In the genomic region with DNA sequence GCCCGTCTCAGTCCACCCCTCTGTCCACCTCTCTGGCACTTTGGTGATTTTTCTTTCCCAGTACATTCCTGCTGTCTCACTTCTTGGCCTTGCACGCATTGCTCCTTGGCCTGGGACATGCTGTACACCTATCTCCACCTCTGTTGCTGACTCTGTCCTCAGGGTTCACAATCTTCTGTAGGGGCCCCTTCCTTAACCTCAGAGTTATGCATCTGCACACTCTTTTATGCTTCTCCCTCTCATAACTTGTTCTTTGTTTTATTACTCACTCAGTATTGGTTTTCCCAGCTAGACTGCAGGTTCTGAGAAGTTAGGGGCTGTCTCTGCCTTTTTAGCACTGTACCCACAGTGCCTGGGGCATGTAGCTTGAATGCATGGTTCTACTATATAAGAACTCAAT, we compare ENCODE assay signal across 22 cellular contexts.
DNase-seq lines count a peak whose midpoint lies in the region; ATAC-seq lines count a peak whose summit lies in the region.
"Had no signal": no experiment of that assay in that cellular context is flagged by ENCODE, and none has a peak within 500 bp of the region (broad histone marks: within the 10 kb centered on the region; RNA-seq: fewer than 3 reads in every experiment).

No MANE protein-coding gene starts in this region.

- H3K27me3 Mint-ChIP-seq in activated CD8-positive, alpha-beta memory T cell treated with anti-CD3 and anti-CD28 coated beads, Interleukin-2, amount 10 ng/mL, durations not matched to agents 7 days and 5 days = no peaks in the 10 kb centered on the region
- H3K27me3 Mint-ChIP-seq in IgD-negative memory B cell = no peaks in the 10 kb centered on the region
- H3K27me3 Mint-ChIP-seq in activated naive CD8-positive, alpha-beta T cell treated with anti-CD3 and anti-CD28 coated beads, Interleukin-2, amount 50 U/mL, for 24 hours = no peaks in the 10 kb centered on the region
- H3K27me3 Mint-ChIP-seq in stimulated activated naive B cell treated with anti-CD40 and anti-IgM and Interleukin-4, amounts not matched to agents 10 μg/mL and 1 μg/mL and 100 μg/mL, for 72 hours = no peaks in the 10 kb centered on the region

- ATAC-seq in activated CD8-positive, alpha-beta memory T cell treated with anti-CD3 and anti-CD28 coated beads, Interleukin-2, amount 10 ng/mL, durations not matched to agents 7 days and 5 days = no peak
- peak; percentile 71 for ATAC-seq in activated naive CD8-positive, alpha-beta T cell treated with anti-CD3 and anti-CD28 coated beads, Interleukin-2, amount 50 U/mL, for 24 hours
- no peak for ATAC-seq in stimulated activated naive B cell treated with anti-CD40 and anti-IgM and Interleukin-4, amounts not matched to agents 10 μg/mL and 1 μg/mL and 100 μg/mL, for 72 hours (replicated peaks)

- no peak overlapping the region for H3K4me3 Mint-ChIP-seq in activated CD8-positive, alpha-beta memory T cell treated with anti-CD3 and anti-CD28 coated beads, Interleukin-2, amount 10 ng/mL, durations not matched to agents 7 days and 5 days
- no peak overlapping the region for H3K4me3 Mint-ChIP-seq in IgD-negative memory B cell
- peak overlapping the region; percentile 62 for H3K4me3 Mint-ChIP-seq in activated naive CD8-positive, alpha-beta T cell treated with anti-CD3 and anti-CD28 coated beads, Interleukin-2, amount 50 U/mL, for 24 hours
- no peak overlapping the region for H3K4me3 Mint-ChIP-seq in stimulated activated naive B cell treated with anti-CD40 and anti-IgM and Interleukin-4, amounts not matched to agents 10 μg/mL and 1 μg/mL and 100 μg/mL, for 72 hours
- H3K4me3 Mint-ChIP-seq: CD14-positive monocyte; T-helper 2 cell treated with Interferon-gamma antibody and Interleukin-4, amounts not matched to agents 5 μg/mL and 100 μg/mL, for 36 hours had no signal

- H3K36me3 Mint-ChIP-seq in activated CD8-positive, alpha-beta memory T cell treated with anti-CD3 and anti-CD28 coated beads, Interleukin-2, amount 10 ng/mL, durations not matched to agents 7 days and 5 days = peaks cover 11% of the 10 kb centered on the region
- peaks cover 13% of the 10 kb centered on the region for H3K36me3 Mint-ChIP-seq in IgD-negative memory B cell
- H3K36me3 Mint-ChIP-seq in activated naive CD8-positive, alpha-beta T cell treated with anti-CD3 and anti-CD28 coated beads, Interleukin-2, amount 50 U/mL, for 24 hours (ENCODE audit: low read depth) = peaks cover 24% of the 10 kb centered on the region
- H3K36me3 Mint-ChIP-seq in stimulated activated naive B cell treated with anti-CD40 and anti-IgM and Interleukin-4, amounts not matched to agents 10 μg/mL and 1 μg/mL and 100 μg/mL, for 72 hours = peaks cover 6 to 16% of the 10 kb centered on the region in 2 donors

- H3K9me3 Mint-ChIP-seq in activated CD8-positive, alpha-beta memory T cell treated with anti-CD3 and anti-CD28 coated beads, Interleukin-2, amount 10 ng/mL, durations not matched to agents 7 days and 5 days (ENCODE audit: low read depth) = no peaks in the 10 kb centered on the region
- no peaks in the 10 kb centered on the region for H3K9me3 Mint-ChIP-seq in IgD-negative memory B cell
- H3K9me3 Mint-ChIP-seq in activated naive CD8-positive, alpha-beta T cell treated with anti-CD3 and anti-CD28 coated beads, Interleukin-2, amount 50 U/mL, for 24 hours = no peaks in the 10 kb centered on the region
- H3K9me3 Mint-ChIP-seq in stimulated activated naive B cell treated with anti-CD40 and anti-IgM and Interleukin-4, amounts not matched to agents 10 μg/mL and 1 μg/mL and 100 μg/mL, for 72 hours = no peaks in the 10 kb centered on the region
- H3K9me3 Mint-ChIP-seq: T-helper 2 cell treated with Interferon-gamma antibody and Interleukin-4, amounts not matched to agents 5 μg/mL and 100 μg/mL, for 36 hours had no signal

- no peak for DNase-seq in activated CD8-positive, alpha-beta memory T cell treated with anti-CD3 and anti-CD28 coated beads, Interleukin-2, amount 10 ng/mL, durations not matched to agents 7 days and 5 days
- DNase-seq in activated CD8-positive, alpha-beta memory T cell treated with anti-CD3 and anti-CD28 coated beads for 24 hours = no peak
- no peak for DNase-seq in activated naive CD8-positive, alpha-beta T cell treated with anti-CD3 and anti-CD28 coated beads, Interleukin-2, amount 50 U/mL, for 24 hours
- DNase-seq in renal cortical epithelial cell (ENCODE audit: low read depth) (peak; percentile 44), occipital lobe (lab: John Stamatoyannopoulos, UW) (no peak), Kasumi-1 (lab: John Stamatoyannopoulos, UW) (no peak)
- DNase-seq in stimulated activated naive B cell treated with anti-CD40 and anti-IgM and Interleukin-4, amounts not matched to agents 10 μg/mL and 1 μg/mL and 100 μg/mL, for 72 hours = no peak
- DNase-seq: ACHN; activated CD4-positive, alpha-beta T cell treated with anti-CD3 and anti-CD28 coated beads for 1 hour; aorta; DMS53; Karpas-422; kidney; mammary epithelial cell; NCI-H2107; NCI-H524; Right ventricle myocardium superior; stimulated activated naive CD4-positive, alpha-beta T cell treated with Interleukin-2 at 50 U/mL for 16 hours; upper lobe of left lung had no signal

- CTCF ChIA-PET in activated CD8-positive, alpha-beta memory T cell treated with anti-CD3 and anti-CD28 coated beads, Interleukin-2, amount 10 ng/mL, durations not matched to agents 7 days and 5 days (lab: Charles Lee) = interaction anchor here (1.5 to 1.6 kb wide), 2 partner anchors 29 to 280 kb away, joined by 4 to 5 read pairs; a partner anchor contains a TSS

- H3K4me1 Mint-ChIP-seq in activated CD8-positive, alpha-beta memory T cell treated with anti-CD3 and anti-CD28 coated beads, Interleukin-2, amount 10 ng/mL, durations not matched to agents 7 days and 5 days = peaks cover 34% of the 10 kb centered on the region
- H3K4me1 Mint-ChIP-seq in IgD-negative memory B cell = peaks cover 0 to 12% (median 9%) of the 10 kb centered on the region in 3 donors
- H3K4me1 Mint-ChIP-seq in activated naive CD8-positive, alpha-beta T cell treated with anti-CD3 and anti-CD28 coated beads, Interleukin-2, amount 50 U/mL, for 24 hours = peaks cover 80% of the 10 kb centered on the region
- peaks cover 38 to 47% of the 10 kb centered on the region in 2 donors for H3K4me1 Mint-ChIP-seq in stimulated activated naive B cell treated with anti-CD40 and anti-IgM and Interleukin-4, amounts not matched to agents 10 μg/mL and 1 μg/mL and 100 μg/mL, for 72 hours
- H3K4me1 Mint-ChIP-seq: CD14-positive monocyte had no signal

- peak overlapping the region; percentile 67 for H3K27ac Mint-ChIP-seq in activated CD8-positive, alpha-beta memory T cell treated with anti-CD3 and anti-CD28 coated beads, Interleukin-2, amount 10 ng/mL, durations not matched to agents 7 days and 5 days
- peak overlapping the region; percentile 17 to 36 (median 32) for H3K27ac Mint-ChIP-seq in IgD-negative memory B cell
- H3K27ac Mint-ChIP-seq in activated naive CD8-positive, alpha-beta T cell treated with anti-CD3 and anti-CD28 coated beads, Interleukin-2, amount 50 U/mL, for 24 hours = peak overlapping the region; percentile 93
- no peak overlapping the region for H3K27ac Mint-ChIP-seq in stimulated activated naive B cell treated with anti-CD40 and anti-IgM and Interleukin-4, amounts not matched to agents 10 μg/mL and 1 μg/mL and 100 μg/mL, for 72 hours
- H3K27ac Mint-ChIP-seq: CD14-positive monocyte had no signal
